Comparison of ENCODE assay signal across 20 cellular contexts in the genomic region with DNA sequence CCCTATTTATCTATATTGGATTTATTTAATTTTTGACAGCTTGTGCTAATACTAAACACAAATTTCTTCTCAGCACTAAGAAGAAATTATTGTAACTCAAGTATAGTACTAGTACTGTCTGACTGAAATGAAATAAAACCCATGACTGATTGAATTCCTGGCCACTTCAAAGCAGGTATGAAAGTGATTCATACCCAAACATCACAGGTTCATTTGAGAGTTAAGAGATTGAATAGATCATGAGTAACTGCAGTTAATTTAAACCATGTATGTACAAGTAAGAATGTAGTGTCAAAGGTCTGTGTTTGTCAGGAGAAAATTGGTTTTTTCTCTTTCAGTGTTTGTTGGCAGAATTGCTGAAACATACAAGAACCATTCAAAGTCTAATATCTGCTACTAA.
DNase-seq lines count a peak whose midpoint lies in the region; ATAC-seq, FAIRE-seq and TF ChIP-seq lines count a peak whose summit lies in the region.
"Had no signal": no experiment of that assay in that cellular context is flagged by ENCODE, and none has a peak within 500 bp of the region (broad histone marks: within the 10 kb centered on the region; RNA-seq: fewer than 3 reads in every experiment).

No MANE protein-coding gene starts in this region.

- no peak overlapping the region for H3K4me3 Mint-ChIP-seq in activated CD4-positive, alpha-beta T cell treated with anti-CD3 and anti-CD28 coated beads for 36 hours
- H3K4me3 Mint-ChIP-seq: H9 had no signal

- no peak overlapping the region for H3K4me3 ChIP-seq in bronchial epithelial cell (ENCODE audit: low read depth, low read length)
- H3K4me3 ChIP-seq: BLaER1 treated with 17β-estradiol and CSF1 and Interleukin-3, amounts not matched to agents 10 nM and 100 nM; SJCRH30 had no signal

- peak; percentile 60 for ATAC-seq in activated CD4-positive, alpha-beta T cell treated with anti-CD3 and anti-CD28 coated beads for 36 hours
- peak; percentile 49 for ATAC-seq in HG03135 (IDR thresholded peaks at IDR 0.05; ENCODE audit: unreplicated experiment)
- ATAC-seq in GM21723 (IDR thresholded peaks at IDR 0.05; ENCODE audit: unreplicated experiment) = no peak

- POLR2A ChIA-PET in activated CD4-positive, alpha-beta T cell treated with anti-CD3 and anti-CD28 coated beads for 36 hours (lab: Charles Lee) = no interaction called here

- H3K9me3 Mint-ChIP-seq in activated CD4-positive, alpha-beta T cell treated with anti-CD3 and anti-CD28 coated beads for 36 hours (ENCODE audit: low read depth) = peaks cover 3% of the 10 kb centered on the region
- H3K9me3 Mint-ChIP-seq: H9 had no signal

- intact Hi-C loops in activated CD4-positive, alpha-beta T cell treated with anti-CD3 and anti-CD28 coated beads for 36 hours (cut with DNase I, micrococcal nuclease) = no loop called here

- TF ChIP-seq CTCF in bronchial epithelial cell (IDR thresholded peaks at IDR 0.05; ENCODE audit: insufficient read depth, low read length, severe bottlenecking) = no peak

- H3K27me3 Mint-ChIP-seq in activated CD4-positive, alpha-beta T cell treated with anti-CD3 and anti-CD28 coated beads for 36 hours = no peaks in the 10 kb centered on the region

- no peak overlapping the region for H3K27ac Mint-ChIP-seq in activated CD4-positive, alpha-beta T cell treated with anti-CD3 and anti-CD28 coated beads for 36 hours

- no peaks in the 10 kb centered on the region for H3K36me3 Mint-ChIP-seq in activated CD4-positive, alpha-beta T cell treated with anti-CD3 and anti-CD28 coated beads for 36 hours (ENCODE audit: low read depth)

- H3K4me1 Mint-ChIP-seq in activated CD4-positive, alpha-beta T cell treated with anti-CD3 and anti-CD28 coated beads for 36 hours = no peaks in the 10 kb centered on the region
- H3K4me1 Mint-ChIP-seq: H9 had no signal

- H3K27me3 ChIP-seq in bronchial epithelial cell (ENCODE audit: control insufficient read depth, insufficient read depth, low read length) = no peaks in the 10 kb centered on the region
- H3K27me3 ChIP-seq: BLaER1 treated with 17β-estradiol and CSF1 and Interleukin-3, amounts not matched to agents 10 nM and 100 nM; SJCRH30 had no signal

- H3K36me3 ChIP-seq in bronchial epithelial cell (ENCODE audit: control insufficient read depth, insufficient read depth, low read length) = no peaks in the 10 kb centered on the region
- H3K36me3 ChIP-seq: BLaER1 treated with 17β-estradiol and CSF1 and Interleukin-3, amounts not matched to agents 10 nM and 100 nM; SJCRH30 had no signal

- CTCF ChIA-PET in activated CD4-positive, alpha-beta T cell treated with anti-CD3 and anti-CD28 coated beads for 36 hours (lab: Charles Lee) = no interaction called here

- no peak for FAIRE-seq in bronchial epithelial cell (lab: Jason Lieb, UNC)

- DNase-seq in activated CD4-positive, alpha-beta T cell treated with anti-CD3 and anti-CD28 coated beads for 36 hours = no peak
- DNase-seq in activated CD4-positive, alpha-beta T cell treated with anti-CD3 and anti-CD28 coated beads, Interleukin-2, amount 50 U/mL, for 4 hours = no peak
- DNase-seq in bronchial epithelial cell (ENCODE audit: low read depth) (peak; percentile 37), renal cortical epithelial cell (ENCODE audit: low read depth) (peak; percentile 71), HCEC 1CT (no peak), NCI-H510A treated with DMSO at 0.1 percent for 48 hours (lab: John Stamatoyannopoulos, UW) (no peak)
- DNase-seq: 8988T, DMS 273 treated with DMSO at 0.1 percent for 48 hours, H9, Kasumi-1, MV-4-11, NCI-H1417 treated with DMSO at 0.1 percent for 48 hours, NCI-H2029 treated with DMSO at 0.1 percent for 48 hours, NCI-H524, RPMI8226, SJCRH30, SW 1271 had no signal

Comparison
In these comparisons a context has a peak if more than half of its experiments do, and no peak if none do; other contexts are left out.
1. DNase-seq: peak in bronchial epithelial cell (single experiment) and renal cortical epithelial cell (single experiment); none in activated CD4-positive, alpha-beta T cell treated with anti-CD3 and anti-CD28 coated beads for 36 hours (single experiment), activated CD4-positive, alpha-beta T cell treated with anti-CD3 and anti-CD28 coated beads, Interleukin-2, amount 50 U/mL, for 4 hours (0 of 2), HCEC 1CT (single experiment) and NCI-H510A treated with DMSO at 0.1 percent for 48 hours (single experiment).